1 cellular context compared by ENCODE assay signal in genomic region chrX:47129157-47129878, GRCh38.
TF ChIP-seq lines count a peak whose summit lies in the region.

No MANE protein-coding gene starts in this region.

TF ChIP-seq in H1, 55 proteins besides CTCF, POLR2A, EP300 and RAD21:
- TF ChIP-seq KDM4A (IDR thresholded peaks at IDR 0.05; ENCODE audit: low read depth, low read length, severe bottlenecking), result peak; percentile 27
- peak; percentile 99 for TF ChIP-seq SP1 (IDR thresholded peaks at IDR 0.05; ENCODE audit: low read depth, low read length)
- peak; percentile 23; the same call in 1 of the 2 replicates for TF ChIP-seq CREB1 (IDR thresholded peaks at IDR 0.05)
- peak; percentile 93 for TF ChIP-seq CHD2 (IDR thresholded peaks at IDR 0.05; ENCODE audit: low read length)
- TF ChIP-seq YY1 (IDR thresholded peaks at IDR 0.05; ENCODE audit: low read depth, low read length), result no peak
- TF ChIP-seq ASH2L (IDR thresholded peaks at IDR 0.05; ENCODE audit: low read length), result no peak
- no peak for TF ChIP-seq SRF (IDR thresholded peaks at IDR 0.05; ENCODE audit: low read depth, low read length)
- no peak for TF ChIP-seq POU5F1 (IDR thresholded peaks at IDR 0.05; ENCODE audit: low read depth, low read length)
- TF ChIP-seq HDAC2 (IDR thresholded peaks at IDR 0.05; ENCODE audit: borderline replicate concordance in 1 of 2, low read depth in 2 of 2, low read length in 2 of 2), result peak in 1 of 2 experiments; percentile 44; a peak in 1 of 4 replicates
- no peak for TF ChIP-seq SP4 (IDR thresholded peaks at IDR 0.05; ENCODE audit: low read length)
- TF ChIP-seq SIN3A (conservative IDR thresholded peaks at IDR 0.05 in 1 of 2, IDR thresholded peaks at IDR 0.05 in 1 of 2; ENCODE audit: low read depth in 1 of 2, low read length in 2 of 2), result peak; percentile 70 to 94; a peak in 2 of 4 replicates
- no peak for TF ChIP-seq SUZ12 (IDR thresholded peaks at IDR 0.05; ENCODE audit: low read length)
- TF ChIP-seq SIX5 (IDR thresholded peaks at IDR 0.05; ENCODE audit: low read depth, low read length), result no peak
- TF ChIP-seq SAP30 (IDR thresholded peaks at IDR 0.05; ENCODE audit: insufficient read depth, insufficient replicate concordance, low read length), result peak; percentile 80
- TF ChIP-seq EZH2 (IDR thresholded peaks at IDR 0.05; ENCODE audit: low read depth, low read length, severe bottlenecking), result no peak
- TF ChIP-seq E2F6 (IDR thresholded peaks at IDR 0.05), result no peak
- TF ChIP-seq TCF12 (IDR thresholded peaks at IDR 0.05; ENCODE audit: low read depth, low read length), result no peak
- peak; percentile 90 for TF ChIP-seq SP2 (IDR thresholded peaks at IDR 0.05; ENCODE audit: low read length)
